ENCODE assay signal across 1 cellular context in the genomic region with DNA sequence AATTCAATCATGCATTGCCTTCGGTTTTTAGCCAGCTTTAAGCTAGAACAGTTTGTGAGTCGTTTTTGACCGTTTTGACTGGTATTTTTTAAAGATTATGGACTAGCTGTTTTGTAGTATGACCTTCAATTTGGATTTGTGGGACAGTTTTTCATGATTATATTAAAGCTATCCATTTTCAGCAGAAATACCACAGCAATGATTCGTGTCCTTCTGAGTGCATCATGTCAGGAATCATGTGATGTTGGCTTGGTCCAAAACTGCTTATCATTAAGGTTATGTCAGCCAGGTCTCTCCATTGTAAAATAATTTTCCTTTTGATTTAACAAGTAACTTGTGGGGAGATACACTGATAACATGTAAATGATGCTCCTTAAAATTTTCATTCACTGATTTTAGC.
TF ChIP-seq lines count a peak whose summit lies in the region.

No MANE protein-coding gene starts in this region.

TF ChIP-seq in endothelial cell of umbilical vein, 7 proteins besides CTCF, POLR2A, EP300 and RAD21 (continued from another document):
- no peak for TF ChIP-seq EZH2 (IDR thresholded peaks at IDR 0.05; ENCODE audit: borderline replicate concordance, low read depth, low read length, severe bottlenecking)
- TF ChIP-seq FOS (IDR thresholded peaks at IDR 0.05; ENCODE audit: borderline replicate concordance, insufficient read depth, low read length), result no peak
- no peak for TF ChIP-seq MYC (IDR thresholded peaks at IDR 0.05; ENCODE audit: low read depth, low read length)
